In genomic region chr19:51776561-51776960, GRCh38 we compare ENCODE assay signal across 2 cellular contexts. TPM values are rescaled to one million over a fixed set of nuclear protein-coding genes. Genes with fewer than 3 reads are reported as not detected.
"Had no signal": no experiment of that assay in that cellular context is flagged by ENCODE, and none has a peak within 500 bp of the region (broad histone marks: within the 10 kb centered on the region; RNA-seq: fewer than 3 reads in every experiment).

No MANE protein-coding gene starts in this region.

RNA-seq across cellular contexts. Expression of gene FPR2, which starts 15.6 kb away (rescaled TPM):
- total RNA-seq: G401, GM12878 had no signal
- polyA plus RNA-seq: GM12878 had no signal

RNA-seq across cellular contexts. Expression of gene FPR3, which starts 18.4 kb away (rescaled TPM):
- total RNA-seq: G401, GM12878 had no signal
- polyA plus RNA-seq: GM12878 had no signal

RNA-seq across cellular contexts. Expression of gene FPR1, which starts 24.9 kb away (rescaled TPM):
- total RNA-seq: G401, GM12878 had no signal
- polyA plus RNA-seq: GM12878 had no signal

RNA-seq across cellular contexts. Expression of gene HAS1, which starts 52.8 kb away (rescaled TPM):
- total RNA-seq: G401, GM12878 had no signal
- polyA plus RNA-seq: GM12878 had no signal
